In the genomic region with DNA sequence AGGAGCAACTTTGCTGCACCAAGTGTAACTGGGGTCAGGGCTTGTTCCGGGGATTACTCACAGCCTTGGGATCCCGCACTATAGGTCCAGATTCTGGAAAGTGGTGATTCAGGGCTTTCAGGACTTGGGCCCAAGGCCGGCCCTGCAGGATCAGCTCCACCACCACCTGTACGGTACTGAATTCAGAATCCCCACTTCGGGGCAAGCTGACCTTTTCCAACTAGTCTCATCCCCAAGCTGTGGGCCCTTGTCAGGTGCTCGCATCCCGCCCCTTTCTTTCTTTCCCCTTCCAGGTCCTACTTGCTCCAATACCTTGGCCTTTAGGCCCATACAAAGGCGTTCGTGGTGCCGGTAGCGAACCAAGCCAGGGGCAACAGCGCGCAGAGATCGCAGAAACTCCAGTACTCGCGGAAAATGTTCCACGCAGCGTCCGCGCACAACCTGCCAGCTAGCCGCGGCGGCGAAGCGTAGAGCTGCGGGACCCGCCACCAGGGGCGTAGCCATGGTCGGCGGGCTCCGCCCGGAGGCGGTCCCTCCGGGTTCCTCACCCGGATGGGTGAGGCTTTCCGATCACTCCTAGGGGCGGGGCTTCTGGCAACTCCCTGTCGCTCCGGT, we compare ENCODE assay signal across 8 cellular contexts. TPM values are rescaled to one million over a fixed set of nuclear protein-coding genes. Genes with fewer than 3 reads are reported as not detected.
DNase-seq lines count a peak whose midpoint lies in the region; ATAC-seq and TF ChIP-seq lines count a peak whose summit lies in the region.

No MANE protein-coding gene starts in this region.

- H3K79me2 ChIP-seq in Loucy (ENCODE audit: insufficient read depth, low read length), result peaks cover 35% of the 10 kb centered on the region

- peaks cover 20% of the 10 kb centered on the region for H4K20me1 ChIP-seq in Loucy (ENCODE audit: insufficient read depth, low read length, poor library complexity, severe bottlenecking)

- no peaks in the 10 kb centered on the region for H3K9me3 ChIP-seq in HAP-1
- no peaks in the 10 kb centered on the region for H3K9me3 ChIP-seq in Loucy (ENCODE audit: insufficient read depth, low read depth, low read length)
- H3K9me3 ChIP-seq in adipocyte (ENCODE audit: control insufficient read depth, low read length), result no peaks in the 10 kb centered on the region
- H3K9me3 ChIP-seq in heart right ventricle, result no peaks in the 10 kb centered on the region
- H3K9me3 ChIP-seq in uterus, result no peaks in the 10 kb centered on the region

- peak overlapping the region; percentile 82 for H2AFZ ChIP-seq in Loucy (ENCODE audit: low read length)

- peak overlapping the region; percentile 97 for H3K4me3 Mint-ChIP-seq in progenitor cell of endocrine pancreas (ENCODE audit: low read depth)

- H3K4me1 ChIP-seq in HAP-1 (peaks cover 9% of the 10 kb centered on the region), Loucy (ENCODE audit: insufficient read depth, low read length, poor library complexity, severe bottlenecking) (peaks cover 36% of the 10 kb centered on the region), adipocyte (ENCODE audit: control insufficient read depth, insufficient read depth, low read length) (peaks cover 58% of the 10 kb centered on the region), heart right ventricle (peaks cover 10 to 60% (median 48%) of the 10 kb centered on the region in 9 donors), uterus (peaks cover 0 to 21% of the 10 kb centered on the region in 2 donors)

- peak overlapping the region; percentile 97 for H3K4me2 ChIP-seq in Loucy (ENCODE audit: low read depth, low read length, poor library complexity, severe bottlenecking)

- intact Hi-C loops in heart right ventricle (cut with DNase I) (loop anchor here in 9 of 10 donors (1.0 to 10.0 kb wide), 7 partner anchors 29 to 201 kb away; a partner anchor contains a TSS), uterus (cut with DNase I; ENCODE audit: low total_unique reads) (loop anchor here (10.0 kb wide), 1 partner anchor 53 kb away; a partner anchor contains a TSS)

- DNase-seq in HAP-1 (ENCODE audit: low spot score in 2 of 2) (peak; percentile 96 to 99), adipocyte (ENCODE audit: low read depth) (peak; percentile 98), heart right ventricle (peak; percentile 93), progenitor cell of endocrine pancreas (ENCODE audit: low spot score, unreplicated experiment) (peak; percentile 76), uterus (peak; percentile 92 to 93)

- H3K27ac Mint-ChIP-seq in progenitor cell of endocrine pancreas, result peak overlapping the region; percentile 99

- H3K4me1 Mint-ChIP-seq in progenitor cell of endocrine pancreas (ENCODE audit: low read depth), result peaks cover 11% of the 10 kb centered on the region

- 0 out of 2 replicates have a peak, but pooled peaks cover 3% of the 10 kb centered on the region for H3F3A ChIP-seq in Loucy (ENCODE audit: low read depth)

- in situ Hi-C loops in HAP-1 (cut with MboI; ENCODE audit: low sequenced_read_pairs), result loop anchor here (5.0 kb wide), 1 partner anchor 190 kb away; no protein-coding TSS in a partner anchor

- no peak for TF ChIP-seq POLR2A in uterus (IDR thresholded peaks at IDR 0.05)

- H3K9me2 ChIP-seq in Loucy (replicated peaks; ENCODE audit: low read depth, low read length), result no peaks in the 10 kb centered on the region

- peak; percentile 32; the same call in 1 of the 2 replicates for TF ChIP-seq CTCF in Loucy (conservative IDR thresholded peaks at IDR 0.05; ENCODE audit: low read length)
- peak; percentile 35 to 75 (median 69) for TF ChIP-seq CTCF in heart right ventricle (IDR thresholded peaks at IDR 0.05)
- TF ChIP-seq CTCF in progenitor cell of endocrine pancreas (IDR thresholded peaks at IDR 0.05; ENCODE audit: unreplicated experiment), result peak; percentile 64
- peak; percentile 56 to 85 (median 74) for TF ChIP-seq CTCF in uterus (IDR thresholded peaks at IDR 0.05)

- peaks cover 38% of the 10 kb centered on the region for H3K36me3 ChIP-seq in HAP-1 (replicated peaks)
- peaks cover 37% of the 10 kb centered on the region; the same call in 1 of the 2 replicates for H3K36me3 ChIP-seq in Loucy (ENCODE audit: insufficient read depth, low read length)
- H3K36me3 ChIP-seq in adipocyte (ENCODE audit: control insufficient read depth, insufficient read depth, low read length, severe bottlenecking), result peaks cover 41% of the 10 kb centered on the region
- H3K36me3 ChIP-seq in heart right ventricle, result peaks cover 0 to 47% (median 35%) of the 10 kb centered on the region in 9 donors
- H3K36me3 ChIP-seq in uterus, result no peaks in the 10 kb centered on the region

- peaks cover 18% of the 10 kb centered on the region for H3K36me3 Mint-ChIP-seq in progenitor cell of endocrine pancreas (ENCODE audit: insufficient read depth)

- H3K9me3 Mint-ChIP-seq in progenitor cell of endocrine pancreas (ENCODE audit: low read depth), result no peaks in the 10 kb centered on the region

- H3K27me3 ChIP-seq in HAP-1 (ENCODE audit: low read depth) (no peaks in the 10 kb centered on the region), Loucy (ENCODE audit: insufficient read depth, low read length, poor library complexity, severe bottlenecking) (no peaks in the 10 kb centered on the region), adipocyte (replicated peaks; ENCODE audit: control insufficient read depth, insufficient read depth, low read length) (no peaks in the 10 kb centered on the region), heart right ventricle (no peaks in the 10 kb centered on the region), uterus (no peaks in the 10 kb centered on the region)

- 1 to 2% methylated on average over 39 of the region's 39 CpGs for WGBS in heart right ventricle, 2 donors

- no peaks in the 10 kb centered on the region for H3K27me3 Mint-ChIP-seq in progenitor cell of endocrine pancreas

- H3K9ac ChIP-seq in Loucy (ENCODE audit: low read depth, low read length, poor library complexity, severe bottlenecking) (peak overlapping the region; percentile 86), adipocyte (ENCODE audit: low read length) (peak overlapping the region; percentile 97)

- peak overlapping the region; percentile 97 to 99 (median 98) for H3K27ac ChIP-seq in heart right ventricle
- H3K27ac ChIP-seq in uterus, result peak overlapping the region; percentile 94 to 97

- ATAC-seq in SK-N-SH treated with all-trans-retinoic acid at 6 μM for 48 hours, result peak; percentile 93
- ATAC-seq in heart right ventricle, result peak; percentile 91 to 96 (median 94)

- peak overlapping the region; percentile 79 for H3K4me3 ChIP-seq in GM08714 (ENCODE audit: low read length)
- peak overlapping the region; percentile 51 for H3K4me3 ChIP-seq in HAP-1
- peak overlapping the region; percentile 89 for H3K4me3 ChIP-seq in Loucy (ENCODE audit: low read length, poor library complexity, severe bottlenecking)
- H3K4me3 ChIP-seq in adipocyte (ENCODE audit: low read length), result peak overlapping the region; percentile 93
- H3K4me3 ChIP-seq in heart right ventricle, result peak overlapping the region; percentile 59 to 90 (median 74)
- H3K4me3 ChIP-seq in uterus, result peak overlapping the region; percentile 51 to 62

TF ChIP-seq in SK-N-SH treated with all-trans-retinoic acid at 6 μM for 48 hours, 23 proteins besides CTCF, POLR2A, EP300 and RAD21 (continues in another document):
- TF ChIP-seq ZFP30 (CRISPR knock-in tag; IDR thresholded peaks at IDR 0.05), result no peak
- TF ChIP-seq RARB (CRISPR knock-in tag; IDR thresholded peaks at IDR 0.05), result no peak
- TF ChIP-seq PPARA (CRISPR knock-in tag; IDR thresholded peaks at IDR 0.05; ENCODE audit: borderline replicate concordance), result no peak
- TF ChIP-seq BACH2 (CRISPR knock-in tag; IDR thresholded peaks at IDR 0.05; ENCODE audit: borderline replicate concordance), result no peak
- TF ChIP-seq, protein P1, sequence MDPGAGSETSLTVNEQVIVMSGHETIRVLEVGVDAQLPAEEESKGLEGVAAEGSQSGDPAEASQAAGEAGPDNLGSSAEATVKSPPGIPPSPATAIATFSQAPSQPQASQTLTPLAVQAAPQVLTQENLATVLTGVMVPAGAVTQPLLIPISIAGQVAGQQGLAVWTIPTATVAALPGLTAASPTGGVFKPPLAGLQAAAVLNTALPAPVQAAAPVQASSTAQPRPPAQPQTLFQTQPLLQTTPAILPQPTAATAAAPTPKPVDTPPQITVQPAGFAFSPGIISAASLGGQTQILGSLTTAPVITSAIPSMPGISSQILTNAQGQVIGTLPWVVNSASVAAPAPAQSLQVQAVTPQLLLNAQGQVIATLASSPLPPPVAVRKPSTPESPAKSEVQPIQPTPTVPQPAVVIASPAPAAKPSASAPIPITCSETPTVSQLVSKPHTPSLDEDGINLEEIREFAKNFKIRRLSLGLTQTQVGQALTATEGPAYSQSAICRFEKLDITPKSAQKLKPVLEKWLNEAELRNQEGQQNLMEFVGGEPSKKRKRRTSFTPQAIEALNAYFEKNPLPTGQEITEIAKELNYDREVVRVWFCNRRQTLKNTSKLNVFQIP (CRISPR knock-in tag; IDR thresholded peaks at IDR 0.05; ENCODE audit: borderline replicate concordance, low read depth), result no peak
- no peak for TF ChIP-seq TOX (CRISPR knock-in tag; IDR thresholded peaks at IDR 0.05; ENCODE audit: borderline replicate concordance)
- TF ChIP-seq ZNF565 (CRISPR knock-in tag; conservative IDR thresholded peaks at IDR 0.05; ENCODE audit: low read depth), result no peak

RNA-seq across cellular contexts. Expression of a gene that starts 0.5 kb away (rescaled TPM):
- total RNA-seq in heart right ventricle (10 to 100 TPM; 36.8 to 56.4 (median 40.5) TPM), progenitor cell of endocrine pancreas (56.7 and 59.2 TPM in 2 replicates), uterus (100 to 1,000 TPM in 1 of 4 donors, 10 to 100 TPM in 3; 41.0 to 123 (median 66.8) TPM)
- polyA plus RNA-seq in heart right ventricle, result 10 to 100 TPM; 19.3 to 44.0 TPM

RNA-seq across cellular contexts. Expression of a gene that starts 9.2 kb away (rescaled TPM):
- total RNA-seq in heart right ventricle (10 to 100 TPM; 28.6 to 46.9 (median 33.5) TPM), progenitor cell of endocrine pancreas (73.6 and 86.2 TPM in 2 replicates), uterus (10 to 100 TPM; 38.9 to 60.9 (median 48.8) TPM)
- polyA plus RNA-seq in heart right ventricle, result 10 to 100 TPM; 26.4 to 27.3 TPM

RNA-seq across cellular contexts. Expression of a gene that starts 9.8 kb away (rescaled TPM):
- total RNA-seq in heart right ventricle, result 100 to 1,000 TPM; 178 to 228 (median 199) TPM
- 100 to 1,000 TPM; 154 to 325 TPM for polyA plus RNA-seq in heart right ventricle
- 161 TPM in 2 replicates for total RNA-seq in progenitor cell of endocrine pancreas
- total RNA-seq in uterus, result 1,000 to 10,000 TPM in 1 of 4 donors, 100 to 1,000 TPM in 2, 10 to 100 TPM in 1; 61.2 to 1,004 (median 192) TPM

RNA-seq across cellular contexts. Expression of a gene that starts 21.0 kb away (rescaled TPM):
- total RNA-seq in heart right ventricle, result 1 to 10 TPM in 1 of 10 donors, under 1 TPM in 9; 0.17 to 2.2 (median 0.65) TPM
- polyA plus RNA-seq in heart right ventricle, result under 1 TPM; 0.51 to 0.87 TPM
- 5.8 and 7.0 TPM in 2 replicates for total RNA-seq in progenitor cell of endocrine pancreas
- total RNA-seq in uterus, result 1 to 10 TPM in 2 of 4 donors, not detected in 2; 1.6 to 3.2 TPM

RNA-seq across cellular contexts. Expression of a gene that starts 26.1 kb away (rescaled TPM):
- 10 to 100 TPM; 13.9 to 22.9 (median 18.9) TPM for total RNA-seq in heart right ventricle
- polyA plus RNA-seq in heart right ventricle, result 10 to 100 TPM; 23.0 to 23.5 TPM
- total RNA-seq in progenitor cell of endocrine pancreas, result 15.2 and 17.7 TPM in 2 replicates
- 100 to 1,000 TPM in 1 of 4 donors, 10 to 100 TPM in 2, 1 to 10 TPM in 1; 5.6 to 137 (median 24.2) TPM for total RNA-seq in uterus

Comparison
In these comparisons a context has a peak if more than half of its experiments do, and no peak if none do; other contexts are left out.
1. Peak in every context shown above with its lines: DNase-seq, ATAC-seq, H3K4me3 ChIP-seq and H3K27ac ChIP-seq.